ENCODE assay signal across 8 cellular contexts in genomic region chr22:44329179-44329796, GRCh38. TPM values are rescaled to one million over a fixed set of nuclear protein-coding genes. Genes with fewer than 3 reads are reported as not detected.
A peak's percentile ranks its signal among the peaks of the same experiment; 100 is the strongest.
DNase-seq lines count a peak whose midpoint lies in the region; ATAC-seq and TF ChIP-seq lines count a peak whose summit lies in the region.

No MANE protein-coding gene starts in this region.

- H3K9me3 ChIP-seq in body of pancreas (no peaks in the 10 kb centered on the region), SK-N-SH (no peaks in the 10 kb centered on the region)

- no peak overlapping the region for H2AFZ ChIP-seq in SK-N-SH (ENCODE audit: low read depth)

- H3K4me3 ChIP-seq in GM12875 (ENCODE audit: low read depth, low read length) (peak overlapping the region; percentile 10), body of pancreas (no peak overlapping the region), SK-N-SH (ENCODE audit: low read depth in 2 of 2, low read length in 1 of 2) (no peak overlapping the region)

- ATAC-seq in GM21528 (IDR thresholded peaks at IDR 0.05; ENCODE audit: low FRiP score, unreplicated experiment) (peak; percentile 82), body of pancreas (no peak)

- DNase-seq in NCI-H2029 (lab: John Stamatoyannopoulos, UW) (peak; percentile 55), islet precursor cell (peak; percentile 65), AG08396 (ENCODE audit: low spot score) (no peak), Ammon's horn (ENCODE audit: low spot score) (no peak), body of pancreas (no peak), SK-N-SH (no peak)

- TF ChIP-seq POLR2A in body of pancreas (IDR thresholded peaks at IDR 0.05) = no peak

- H3K79me2 ChIP-seq in SK-N-SH (ENCODE audit: insufficient read depth) = no peaks in the 10 kb centered on the region

- CTCF ChIA-PET in SK-N-SH (lab: Yijun Ruan, JAX) = interaction anchor here (1.0 to 1.4 kb wide), 4 partner anchors 13 to 296 kb away, joined by 3 to 5 read pairs (median 4); no protein-coding TSS in a partner anchor

- H4K20me1 ChIP-seq in SK-N-SH (ENCODE audit: insufficient read depth) = no peaks in the 10 kb centered on the region

- H3K9me2 ChIP-seq in SK-N-SH = no peaks in the 10 kb centered on the region

- POLR2A ChIA-PET in SK-N-SH (lab: Yijun Ruan, JAX) = interaction anchor here (0.6 kb wide), 1 partner anchor 42 kb away, joined by 3 read pairs; no protein-coding TSS in a partner anchor

- intact Hi-C loops in body of pancreas (cut with DNase I) = no loop called here

- peaks cover 6% of the 10 kb centered on the region for H3K4me1 ChIP-seq in body of pancreas
- H3K4me1 ChIP-seq in SK-N-SH (ENCODE audit: control insufficient read depth in 1 of 2, insufficient read depth in 2 of 2, low read depth in 1 of 2, low read length in 1 of 2) = peaks cover 3 to 18% of the 10 kb centered on the region in 2 experiments; a peak in 1 of 4 replicates

- TF ChIP-seq EP300 in SK-N-SH (IDR thresholded peaks at IDR 0.05; ENCODE audit: borderline replicate concordance in 1 of 2, low read depth in 1 of 2, low read length in 1 of 2) = no peak

- H3K27me3 ChIP-seq in body of pancreas = peaks cover 0 to 6% of the 10 kb centered on the region in 2 donors
- H3K27me3 ChIP-seq in SK-N-SH (ENCODE audit: insufficient read depth) = peaks cover 19% of the 10 kb centered on the region; the same call in 1 of the 2 replicates

- WGBS in body of pancreas, 2 donors = 30 to 43% methylated on average over 12 to 17 of the region's 17 CpGs
- 63% methylated on average over 15 of the region's 17 CpGs for WGBS in SK-N-SH (ENCODE audit: low lambda C conversion rate)

- no peaks in the 10 kb centered on the region for H3F3A ChIP-seq in SK-N-SH (replicated peaks; ENCODE audit: insufficient read depth)

- H3K27ac ChIP-seq in body of pancreas (no peak overlapping the region), SK-N-SH (ENCODE audit: low read depth in 2 of 2, low read length in 1 of 2) (no peak overlapping the region)

- no peak overlapping the region for H3K9ac ChIP-seq in SK-N-SH

- no peak overlapping the region for H3K4me2 ChIP-seq in SK-N-SH

- TF ChIP-seq CTCF in GM12875 (IDR thresholded peaks at IDR 0.05; ENCODE audit: borderline replicate concordance, insufficient read depth, low read depth, low read length) (0 out of 2 replicates have a peak, but pooled peaks have one; percentile 4), body of pancreas (IDR thresholded peaks at IDR 0.05) (no peak), SK-N-SH (IDR thresholded peaks at IDR 0.05) (no peak)

- TF ChIP-seq RAD21 in SK-N-SH (IDR thresholded peaks at IDR 0.05; ENCODE audit: low read length) = no peak

- H3K36me3 ChIP-seq in body of pancreas (replicated peaks in 1 of 2; ENCODE audit: insufficient read depth in 1 of 2, low read depth in 2 of 2) (no peaks in the 10 kb centered on the region), SK-N-SH (replicated peaks in 1 of 2; ENCODE audit: control insufficient read depth in 1 of 2, insufficient read depth in 2 of 2, low read length in 1 of 2) (no peaks in the 10 kb centered on the region)

TF ChIP-seq in SK-N-SH, 30 proteins besides CTCF, POLR2A, EP300 and RAD21:
- no peak for TF ChIP-seq NFIC (IDR thresholded peaks at IDR 0.05; ENCODE audit: borderline replicate concordance)
- TF ChIP-seq FOSL2 (IDR thresholded peaks at IDR 0.05; ENCODE audit: borderline replicate concordance, low read depth) = no peak
- no peak for TF ChIP-seq POLR2AphosphoS5 (IDR thresholded peaks at IDR 0.05; ENCODE audit: low read depth, low read length)
- TF ChIP-seq IRF3 (IDR thresholded peaks at IDR 0.05; ENCODE audit: low read depth, low read length) = no peak
- no peak for TF ChIP-seq SMC3 (IDR thresholded peaks at IDR 0.05; ENCODE audit: low read depth, low read length)
- TF ChIP-seq MEF2A (IDR thresholded peaks at IDR 0.05; ENCODE audit: borderline replicate concordance, low read depth) = no peak
- no peak for TF ChIP-seq ZBTB33 (IDR thresholded peaks at IDR 0.05; ENCODE audit: borderline replicate concordance, low read depth)
- no peak for TF ChIP-seq GATA2 (CRISPR knock-in tag; IDR thresholded peaks at IDR 0.05)
- TF ChIP-seq RXRA (IDR thresholded peaks at IDR 0.05; ENCODE audit: borderline replicate concordance, low read depth) = no peak
- TF ChIP-seq TCF12 (IDR thresholded peaks at IDR 0.05) = no peak
- TF ChIP-seq YY1 (IDR thresholded peaks at IDR 0.05; ENCODE audit: low read depth) = no peak
- TF ChIP-seq GABPA (IDR thresholded peaks at IDR 0.05; ENCODE audit: low read depth) = no peak
- TF ChIP-seq USF1 (IDR thresholded peaks at IDR 0.05; ENCODE audit: borderline replicate concordance, low read depth) = no peak
- TF ChIP-seq EZH2phosphoT487 (IDR thresholded peaks at IDR 0.05; ENCODE audit: borderline replicate concordance, low read depth) = no peak
- TF ChIP-seq ELF1 (IDR thresholded peaks at IDR 0.05) = no peak
- no peak for TF ChIP-seq USF2 (IDR thresholded peaks at IDR 0.05; ENCODE audit: borderline replicate concordance, low read depth, low read length)

RNA-seq across cellular contexts. Expression of gene SHISAL1, which starts 16.5 kb away (rescaled TPM):
- 1 to 10 TPM in 1 of 2 donors, under 1 TPM in 1; 0.78 to 1.6 TPM for total RNA-seq in body of pancreas
- polyA plus RNA-seq in SK-N-SH (2012; rRNA removed) = 0.10 and 0.11 TPM in 2 replicates
- polyA plus RNA-seq in SK-N-SH (2012; cell fraction: cytosol; rRNA removed) = 0.06 and 0.08 TPM in 2 replicates
- polyA plus RNA-seq in SK-N-SH (2012; cell fraction: nucleus; rRNA removed) = 0.06 and 0.10 TPM in 2 replicates

Comparison
In these comparisons a context has a peak if more than half of its experiments do, and no peak if none do; other contexts are left out.
1. DNase-seq: peak in NCI-H2029 (single experiment) and islet precursor cell (single experiment); none in AG08396 (single experiment), Ammon's horn (single experiment), body of pancreas (0 of 4) and SK-N-SH (single experiment).